Comparison of ENCODE assay signal across 8 cellular contexts in genomic region chr11:68002943-68003845, GRCh38. TPM values are rescaled to one million over a fixed set of nuclear protein-coding genes. Genes with fewer than 3 reads are reported as not detected.
DNase-seq lines count a peak whose midpoint lies in the region; ATAC-seq, FAIRE-seq and TF ChIP-seq lines count a peak whose summit lies in the region.

No MANE protein-coding gene starts in this region.

- 0 out of 2 replicates have a peak, but pooled peaks have one; percentile 27 for TF ChIP-seq POLR2A in GM12892 (IDR thresholded peaks at IDR 0.05; ENCODE audit: low read depth, low read length)
- TF ChIP-seq POLR2A in sigmoid colon (IDR thresholded peaks at IDR 0.05): no peak

- H3K4me3 ChIP-seq in sigmoid colon: peak overlapping the region; percentile 39 to 81 (median 68)

- H3K27me3 ChIP-seq in sigmoid colon: no peaks in the 10 kb centered on the region

- no peaks in the 10 kb centered on the region for H3K9me3 Mint-ChIP-seq in activated T-helper 17 cell treated with anti-CD3 and anti-CD28 coated beads, Interleukin-2, amount 50 U/mL, for 72 hours

- peaks cover 0 to 18% (median 12%) of the 10 kb centered on the region in 4 donors for H3K4me1 ChIP-seq in sigmoid colon

- H3K27ac ChIP-seq in sigmoid colon: peak overlapping the region; percentile 56 to 79 (median 76)

- no peaks in the 10 kb centered on the region for H3K36me3 ChIP-seq in sigmoid colon

- H3K27ac Mint-ChIP-seq in activated T-helper 17 cell treated with anti-CD3 and anti-CD28 coated beads, Interleukin-2, amount 50 U/mL, for 72 hours: peak overlapping the region; percentile 46

- WGBS in sigmoid colon, 2 donors: 8 to 10% methylated on average over 86 of the region's 86 CpGs

- H3K4me1 Mint-ChIP-seq in activated T-helper 17 cell treated with anti-CD3 and anti-CD28 coated beads, Interleukin-2, amount 50 U/mL, for 72 hours: no peaks in the 10 kb centered on the region

- H3K36me3 Mint-ChIP-seq in activated T-helper 17 cell treated with anti-CD3 and anti-CD28 coated beads, Interleukin-2, amount 50 U/mL, for 72 hours (ENCODE audit: low read depth): no peaks in the 10 kb centered on the region

- FAIRE-seq in GM12892 (lab: Jason Lieb, UNC): no peak

- ATAC-seq in HG02852 (IDR thresholded peaks at IDR 0.05; ENCODE audit: unreplicated experiment) (peak; percentile 36), Right ventricle myocardium superior (ENCODE audit: poor library complexity) (peak; percentile 33), HG03097 (IDR thresholded peaks at IDR 0.05; ENCODE audit: low FRiP score, unreplicated experiment) (no peak)
- ATAC-seq in activated T-helper 17 cell treated with anti-CD3 and anti-CD28 coated beads, Interleukin-2, amount 50 U/mL, for 72 hours (replicated peaks): peak; percentile 66

- no peak for TF ChIP-seq CTCF in sigmoid colon (IDR thresholded peaks at IDR 0.05)

- H3K9me3 ChIP-seq in sigmoid colon: no peaks in the 10 kb centered on the region

- intact Hi-C loops in Right ventricle myocardium superior (cut with DNase I) (no loop called here), sigmoid colon (cut with DNase I) (loop anchor here (10.0 kb wide), 1 partner anchor 202 kb away; no protein-coding TSS in a partner anchor), posterior vena cava (cut with DNase I) (no loop called here)

- no peaks in the 10 kb centered on the region for H3K27me3 Mint-ChIP-seq in activated T-helper 17 cell treated with anti-CD3 and anti-CD28 coated beads, Interleukin-2, amount 50 U/mL, for 72 hours

- no peak for TF ChIP-seq EP300 in sigmoid colon (IDR thresholded peaks at IDR 0.05)

- DNase-seq in GM12892 (ENCODE audit: insufficient read length) (peak; percentile 55), NOMO-1 treated with DMSO at 0.1 percent for 48 hours (lab: John Stamatoyannopoulos, UW; ENCODE audit: unreplicated experiment) (peak; percentile 28), Right ventricle myocardium superior (peak; percentile 66), sigmoid colon (no peak), posterior vena cava (ENCODE audit: low spot score) (no peak)

- peak overlapping the region; percentile 66 for H3K4me3 Mint-ChIP-seq in activated T-helper 17 cell treated with anti-CD3 and anti-CD28 coated beads, Interleukin-2, amount 50 U/mL, for 72 hours

RNA-seq across cellular contexts. Expression of gene UNC93B1, which starts 0.7 kb away (rescaled TPM):
- polyA plus RNA-seq in GM12892 (2012; ENCODE audit: missing spikeins): 19.5 TPM
- 10 to 100 TPM; 13.1 to 14.8 TPM for total RNA-seq in activated T-helper 17 cell treated with anti-CD3 and anti-CD28 coated beads, Interleukin-2, amount 50 U/mL, for 72 hours
- total RNA-seq in Right ventricle myocardium superior (7.3 TPM), sigmoid colon (10 to 100 TPM; 24.7 to 27.6 (median 25.6) TPM), posterior vena cava (10 to 100 TPM; 15.9 to 28.5 TPM)
- polyA plus RNA-seq in sigmoid colon: 10 to 100 TPM; 11.4 to 52.7 (median 11.6) TPM

RNA-seq across cellular contexts. Expression of gene ALDH3B1, which starts 6.9 kb away (rescaled TPM):
- polyA plus RNA-seq in GM12892 (2012; ENCODE audit: missing spikeins): 0.13 TPM
- under 1 TPM in 1 of 2 donors, not detected in 1; 0.08 TPM for total RNA-seq in activated T-helper 17 cell treated with anti-CD3 and anti-CD28 coated beads, Interleukin-2, amount 50 U/mL, for 72 hours
- total RNA-seq in Right ventricle myocardium superior: 4.4 TPM
- 10 to 100 TPM in 3 of 4 donors, 1 to 10 TPM in 1; 9.4 to 14.7 (median 11.7) TPM for total RNA-seq in sigmoid colon
- 10 to 100 TPM in 1 of 3 donors, 1 to 10 TPM in 2; 6.2 to 11.0 (median 7.8) TPM for polyA plus RNA-seq in sigmoid colon
- total RNA-seq in posterior vena cava: 10 to 100 TPM; 11.2 to 15.0 TPM

RNA-seq across cellular contexts. Expression of gene NDUFS8, which starts 27.3 kb away (rescaled TPM):
- 67.3 TPM for polyA plus RNA-seq in GM12892 (2012; ENCODE audit: missing spikeins)
- 100 to 1,000 TPM in 1 of 2 donors, 10 to 100 TPM in 1; 75.0 to 131 TPM for total RNA-seq in activated T-helper 17 cell treated with anti-CD3 and anti-CD28 coated beads, Interleukin-2, amount 50 U/mL, for 72 hours
- 474 TPM for total RNA-seq in Right ventricle myocardium superior
- total RNA-seq in sigmoid colon: 100 to 1,000 TPM; 174 to 255 (median 212) TPM
- 100 to 1,000 TPM; 149 to 168 (median 164) TPM for polyA plus RNA-seq in sigmoid colon
- total RNA-seq in posterior vena cava: 100 to 1,000 TPM in 1 of 2 donors, 10 to 100 TPM in 1; 95.3 to 101 TPM

RNA-seq across cellular contexts. Expression of gene TCIRG1, which starts 35.6 kb away (rescaled TPM):
- 32.9 TPM for polyA plus RNA-seq in GM12892 (2012; ENCODE audit: missing spikeins)
- total RNA-seq in activated T-helper 17 cell treated with anti-CD3 and anti-CD28 coated beads, Interleukin-2, amount 50 U/mL, for 72 hours: 100 to 1,000 TPM; 217 to 244 TPM
- 22.3 TPM for total RNA-seq in Right ventricle myocardium superior
- total RNA-seq in sigmoid colon: 100 to 1,000 TPM in 1 of 4 donors, 10 to 100 TPM in 3; 69.9 to 147 (median 81.9) TPM
- 100 to 1,000 TPM in 1 of 3 donors, 10 to 100 TPM in 2; 15.0 to 276 (median 23.6) TPM for polyA plus RNA-seq in sigmoid colon
- 100 to 1,000 TPM in 1 of 2 donors, 10 to 100 TPM in 1; 80.8 to 105 TPM for total RNA-seq in posterior vena cava

Comparison
In these comparisons a context has a peak if more than half of its experiments do, and no peak if none do; other contexts are left out.
1. DNase-seq: peak in GM12892 (single experiment), NOMO-1 treated with DMSO at 0.1 percent for 48 hours (single experiment) and Right ventricle myocardium superior (single experiment); none in sigmoid colon (single experiment) and posterior vena cava (single experiment).